ENCODE assay signal across 18 cellular contexts in genomic region chr14:39023939-39024871, GRCh38.
DNase-seq lines count a peak whose midpoint lies in the region; ATAC-seq and TF ChIP-seq lines count a peak whose summit lies in the region.
"Had no signal": no experiment of that assay in that cellular context is flagged by ENCODE, and none has a peak within 500 bp of the region (broad histone marks: within the 10 kb centered on the region; RNA-seq: fewer than 3 reads in every experiment).

No MANE protein-coding gene starts in this region.

- no peaks in the 10 kb centered on the region for H4K20me1 ChIP-seq in hepatocyte (ENCODE audit: insufficient read depth, poor library complexity, severe bottlenecking)

- no peak for TF ChIP-seq CTCF in hepatocyte (IDR thresholded peaks at IDR 0.05; ENCODE audit: poor library complexity)

- no peaks in the 10 kb centered on the region for H3K9me2 ChIP-seq in hepatocyte (replicated peaks; ENCODE audit: insufficient read depth)

- no peak overlapping the region for H3K4me3 Mint-ChIP-seq in activated T-cell treated with anti-CD3 and anti-CD28 coated beads, Interleukin-2, amount 50 U/mL, for 72 hours
- H3K4me3 Mint-ChIP-seq: natural killer cell had no signal

- H2AFZ ChIP-seq in hepatocyte: no peak overlapping the region
- H2AFZ ChIP-seq: PC-9 had no signal

- peaks cover 21% of the 10 kb centered on the region for H3K4me1 ChIP-seq in hepatocyte (ENCODE audit: insufficient read depth)
- H3K4me1 ChIP-seq: upper lobe of right lung had no signal

- peaks cover 8% of the 10 kb centered on the region for H3K79me2 ChIP-seq in hepatocyte

- WGBS in hepatocyte (ENCODE audit: low lambda C conversion rate, missing lambda C conversion rate): 81% methylated on average over 12 of the region's 12 CpGs

- no peak for ATAC-seq in activated T-cell treated with anti-CD3 and anti-CD28 coated beads, Interleukin-2, amount 50 U/mL, for 72 hours (replicated peaks in 1 of 2)
- no peak for ATAC-seq in HG03135 (IDR thresholded peaks at IDR 0.05; ENCODE audit: unreplicated experiment)
- ATAC-seq: natural killer cell, upper lobe of right lung had no signal

- no peak for DNase-seq in activated T-cell treated with anti-CD3 and anti-CD28 coated beads, Interleukin-2, amount 50 U/mL, for 72 hours
- DNase-seq in activated T-cell treated with anti-CD3 and anti-CD28 coated beads for 4 hours: no peak
- peak; percentile 61 to 82 for DNase-seq in NCI-H446 (lab: John Stamatoyannopoulos, UW)
- peak; percentile 64 for DNase-seq in hepatocyte (ENCODE audit: low spot score)
- no peak for DNase-seq in amygdala (lab: John Stamatoyannopoulos, UW)
- no peak for DNase-seq in stimulated activated CD4-positive, alpha-beta T cell treated with anti-CD3 and anti-CD28 coated beads, Interleukin-2, amount 100 ng/mL, for 24 hours
- no peak for DNase-seq in activated effector memory CD4-positive, alpha-beta T cell treated with anti-CD3 and anti-CD28 coated beads, Interleukin-2, amount 50 U/mL, for 16 hours
- DNase-seq: ACHN; activated naive CD4-positive, alpha-beta T cell treated with anti-CD3 and anti-CD28 coated beads, Interleukin-2, amount 50 U/mL, for 16 hours; dorsolateral prefrontal cortex; KBM-7; natural killer cell; NCI-H187 treated with DMSO at 0.1 percent for 48 hours; PC-9; stimulated activated CD4-positive, alpha-beta T cell treated with anti-CD3 and anti-CD28 coated beads, Interleukin-4, amount 100 ng/mL, for 1 hour; upper lobe of right lung; WERI-Rb-1 had no signal

- H3K27me3 Mint-ChIP-seq in activated T-cell treated with anti-CD3 and anti-CD28 coated beads, Interleukin-2, amount 50 U/mL, for 72 hours (ENCODE audit: low read depth): no peaks in the 10 kb centered on the region

- H3K9me3 Mint-ChIP-seq in activated T-cell treated with anti-CD3 and anti-CD28 coated beads, Interleukin-2, amount 50 U/mL, for 72 hours: no peaks in the 10 kb centered on the region
- H3K9me3 Mint-ChIP-seq: natural killer cell had no signal

- H3K27ac ChIP-seq in hepatocyte: peak overlapping the region; percentile 84
- H3K27ac ChIP-seq: dorsolateral prefrontal cortex, PC-9, upper lobe of right lung, WERI-Rb-1 had no signal

- H3K4me1 Mint-ChIP-seq in activated T-cell treated with anti-CD3 and anti-CD28 coated beads, Interleukin-2, amount 50 U/mL, for 72 hours (ENCODE audit: low read depth): no peaks in the 10 kb centered on the region

- H3K27ac Mint-ChIP-seq in activated T-cell treated with anti-CD3 and anti-CD28 coated beads, Interleukin-2, amount 50 U/mL, for 72 hours: peak overlapping the region; percentile 33
- H3K27ac Mint-ChIP-seq: natural killer cell had no signal

- H3K9me3 ChIP-seq in hepatocyte (ENCODE audit: low read depth): no peaks in the 10 kb centered on the region
- H3K9me3 ChIP-seq: upper lobe of right lung had no signal

- no peaks in the 10 kb centered on the region for H3K36me3 Mint-ChIP-seq in activated T-cell treated with anti-CD3 and anti-CD28 coated beads, Interleukin-2, amount 50 U/mL, for 72 hours (ENCODE audit: insufficient read depth in 2 of 2)
- H3K36me3 Mint-ChIP-seq: natural killer cell had no signal

- peak overlapping the region; percentile 57 for H3K4me2 ChIP-seq in hepatocyte
- H3K4me2 ChIP-seq: PC-9 had no signal

- H3K4me3 ChIP-seq in hepatocyte: no peak overlapping the region
- H3K4me3 ChIP-seq: dorsolateral prefrontal cortex, PC-9, upper lobe of right lung had no signal

- H3K27me3 ChIP-seq in hepatocyte: no peaks in the 10 kb centered on the region
- H3K27me3 ChIP-seq: dorsolateral prefrontal cortex, upper lobe of right lung had no signal

- H3K36me3 ChIP-seq in hepatocyte (replicated peaks; ENCODE audit: insufficient read depth, low read depth): no peaks in the 10 kb centered on the region
- H3K36me3 ChIP-seq: upper lobe of right lung, WERI-Rb-1 had no signal

Comparison
In these comparisons a context has a peak if more than half of its experiments do, and no peak if none do; other contexts are left out.
1. DNase-seq: peak in NCI-H446 (2 of 2) and hepatocyte (single experiment); none in activated T-cell treated with anti-CD3 and anti-CD28 coated beads, Interleukin-2, amount 50 U/mL, for 72 hours (0 of 2), activated T-cell treated with anti-CD3 and anti-CD28 coated beads for 4 hours (single experiment), amygdala (0 of 56), stimulated activated CD4-positive, alpha-beta T cell treated with anti-CD3 and anti-CD28 coated beads, Interleukin-2, amount 100 ng/mL, for 24 hours (0 of 2) and activated effector memory CD4-positive, alpha-beta T cell treated with anti-CD3 and anti-CD28 coated beads, Interleukin-2, amount 50 U/mL, for 16 hours (single experiment).